ENCODE assay signal across 19 cellular contexts in genomic region chr11:74693531-74693930, GRCh38. TPM values are rescaled to one million over a fixed set of nuclear protein-coding genes. Genes with fewer than 3 reads are reported as not detected.
DNase-seq lines count a peak whose midpoint lies in the region; ATAC-seq, FAIRE-seq and TF ChIP-seq lines count a peak whose summit lies in the region.
"Had no signal": no experiment of that assay in that cellular context is flagged by ENCODE, and none has a peak within 500 bp of the region (broad histone marks: within the 10 kb centered on the region; RNA-seq: fewer than 3 reads in every experiment).

No MANE protein-coding gene starts in this region.

- no peaks in the 10 kb centered on the region for H3K79me1 ChIP-seq in H1 (ENCODE audit: low read depth, low read length)

- H3K27me3 ChIP-seq in mammary epithelial cell (ENCODE audit: insufficient read depth, low read length) (no peaks in the 10 kb centered on the region), PC-9 (ENCODE audit: insufficient read depth, low read depth) (no peaks in the 10 kb centered on the region), H1 (replicated peaks in 1 of 4; ENCODE audit: control insufficient read depth in 3 of 4, extremely low read depth in 1 of 4, insufficient read depth in 3 of 4, low read length in 3 of 4) (no peaks in the 10 kb centered on the region; a peak in 3 of 7 replicates), WERI-Rb-1 (ENCODE audit: insufficient read depth, low read depth, severe bottlenecking) (no peaks in the 10 kb centered on the region)
- H3K27me3 ChIP-seq: BLaER1 treated with 17β-estradiol and CSF1 and Interleukin-3, amounts not matched to agents 10 nM and 100 nM had no signal

- TF ChIP-seq POLR2A in H1 (IDR thresholded peaks at IDR 0.05; ENCODE audit: control extremely low read depth in 1 of 2, low read depth in 2 of 2, low read length in 2 of 2), result no peak

- peak; percentile 61 to 92 for DNase-seq in T47D (ENCODE audit: low read depth in 1 of 2, low spot score in 1 of 2)
- DNase-seq in mammary epithelial cell, result no peak
- peak; percentile 76 to 88 for DNase-seq in PC-9
- no peak for DNase-seq in H1 (ENCODE audit: low read depth in 1 of 2, low spot score in 2 of 2)
- DNase-seq in stimulated activated effector memory CD8-positive, alpha-beta T cell treated with anti-CD3 and anti-CD28 coated beads, Interleukin-12 subunit alpha, Interleukin-12 subunit beta, amount 100 ng/mL, for 72 hours (ENCODE audit: low spot score in 2 of 2), result no peak
- DNase-seq in WERI-Rb-1, result no peak
- no peak for DNase-seq in NCI-H524 (lab: John Stamatoyannopoulos, UW)
- no peak for DNase-seq in naive thymus-derived CD8-positive, alpha-beta T cell
- DNase-seq: Calu3; CD8-positive, alpha-beta T cell; DMS79 treated with DMSO at 0.1 percent for 48 hours; GF-D8; GM23248; HFFc6 had no signal

- H4K91ac ChIP-seq in H1 (replicated peaks; ENCODE audit: insufficient read length, low read length), result no peak overlapping the region

- peak overlapping the region; percentile 65; the same call in 1 of the 2 replicates for H2BK15ac ChIP-seq in H1 (ENCODE audit: low read length)

- WGBS in mammary epithelial cell (ENCODE audit: low coverage, missing lambda C conversion rate), result 79% methylated on average over 5 of the region's 5 CpGs
- 79% methylated on average over 5 of the region's 5 CpGs; no CpG with 5 or more reads in 1 of the 2 experiments for WGBS in H1 (ENCODE audit: extremely low coverage in 1 of 2, insufficient coverage in 1 of 2, insufficient read length in 1 of 2, insufficient replicate concordance in 2 of 2, low coverage in 1 of 2, low lambda C conversion rate in 2 of 2, missing lambda C conversion rate in 1 of 2), 2 experiments

- no peak overlapping the region for H3K56ac ChIP-seq in H1 (replicated peaks; ENCODE audit: insufficient read length, low read depth, low read length)

- POLR2A ChIA-PET in PC-9 (lab: Charles Lee; ENCODE audit: unreplicated experiment) (interaction anchor here (0.6 kb wide), 1 partner anchor 1886 kb away, joined by 4 read pairs; no protein-coding TSS in a partner anchor), H1 (lab: Charles Lee; ENCODE audit: partially characterized antibody) (interaction anchor here (1.3 kb wide), 2 partner anchors 9 to 101 kb away, joined by 4 read pairs; partner anchors contain the start of gene POLD3)
- POLR2A ChIA-PET in naive thymus-derived CD8-positive, alpha-beta T cell (lab: Charles Lee), result no interaction called here

- H3K4me1 ChIP-seq in mammary epithelial cell (ENCODE audit: insufficient read depth, low read length) (peaks cover 35% of the 10 kb centered on the region), PC-9 (replicated peaks; ENCODE audit: insufficient read depth) (peaks cover 25% of the 10 kb centered on the region), H1 (replicated peaks in 1 of 4; ENCODE audit: control insufficient read depth in 3 of 4, insufficient read depth in 4 of 4, low read length in 3 of 4) (peaks cover 0 to 8% (median 3%) of the 10 kb centered on the region in 4 experiments; a peak in 3 of 7 replicates)

- H3K23ac ChIP-seq in H1 (ENCODE audit: insufficient read length), result no peak overlapping the region

- H2AK5ac ChIP-seq in H1 (ENCODE audit: low read depth, low read length), result no peak overlapping the region

- H4K8ac ChIP-seq in H1 (ENCODE audit: extremely low read depth, insufficient read depth, low read length), result no peak overlapping the region

- CTCF ChIA-PET in mammary epithelial cell (lab: Charles Lee; ENCODE audit: low non-redundant PET), result no interaction called here
- CTCF ChIA-PET in PC-9 (lab: Charles Lee), result interaction anchor here (0.9 to 1.7 kb wide), 2 partner anchors 9 to 11 kb away, joined by 3 to 7 read pairs; no protein-coding TSS in a partner anchor
- CTCF ChIA-PET in H1 (lab: Charles Lee; ENCODE audit: partially characterized antibody), result interaction anchor here (0.6 to 16.5 kb wide), 16 partner anchors 8 to 906 kb away, joined by 3 to 348 read pairs (median 5); no protein-coding TSS in a partner anchor

- no peak overlapping the region for H2BK20ac ChIP-seq in H1 (ENCODE audit: low read length)

- no peaks in the 10 kb centered on the region for H3K9me2 ChIP-seq in PC-9 (ENCODE audit: insufficient read depth)

- H3K27me3 Mint-ChIP-seq in naive thymus-derived CD8-positive, alpha-beta T cell, result peaks cover 4 to 34% (median 13%) of the 10 kb centered on the region in 5 donors

- no peaks in the 10 kb centered on the region for H3K9me3 ChIP-seq in mammary epithelial cell (replicated peaks; ENCODE audit: insufficient read depth, low read length)
- H3K9me3 ChIP-seq in PC-9 (ENCODE audit: insufficient read depth, low read depth), result no peaks in the 10 kb centered on the region
- H3K9me3 ChIP-seq in H1 (ENCODE audit: insufficient read depth in 2 of 2, low read depth in 1 of 2, low read length in 1 of 2), result no peaks in the 10 kb centered on the region
- H3K9me3 ChIP-seq in WERI-Rb-1 (ENCODE audit: severe bottlenecking), result no peaks in the 10 kb centered on the region
- H3K9me3 ChIP-seq: BLaER1 treated with 17β-estradiol and CSF1 and Interleukin-3, amounts not matched to agents 10 nM and 100 nM had no signal

- no peaks in the 10 kb centered on the region for H3K79me2 ChIP-seq in mammary epithelial cell (ENCODE audit: insufficient read depth, low read length)
- no peaks in the 10 kb centered on the region for H3K79me2 ChIP-seq in PC-9 (ENCODE audit: low read depth)
- no peaks in the 10 kb centered on the region for H3K79me2 ChIP-seq in H1 (ENCODE audit: control insufficient read depth in 1 of 2, insufficient read depth in 2 of 2, low read length in 2 of 2)

- no peak overlapping the region for H4K5ac ChIP-seq in H1 (ENCODE audit: insufficient read length, low read depth, low read length)

- no peaks in the 10 kb centered on the region for H4K20me1 ChIP-seq in mammary epithelial cell (ENCODE audit: insufficient read depth, low read length)
- no peaks in the 10 kb centered on the region for H4K20me1 ChIP-seq in PC-9 (ENCODE audit: insufficient read depth)
- H4K20me1 ChIP-seq in H1 (replicated peaks in 1 of 2; ENCODE audit: control insufficient read depth in 1 of 2, insufficient read depth in 2 of 2, low read length in 2 of 2), result no peaks in the 10 kb centered on the region
- H4K20me1 ChIP-seq: BLaER1 treated with 17β-estradiol and CSF1 and Interleukin-3, amounts not matched to agents 10 nM and 100 nM had no signal

- H3K4me2 ChIP-seq in mammary epithelial cell (ENCODE audit: insufficient read depth, low read depth, low read length) (no peak overlapping the region), PC-9 (peak overlapping the region; percentile 58), H1 (ENCODE audit: insufficient read depth in 1 of 2, low read depth in 2 of 2, low read length in 2 of 2) (no peak overlapping the region)

- intact Hi-C loops in mammary epithelial cell (cut with micrococcal nuclease) (no loop called here), PC-9 (cut with micrococcal nuclease; ENCODE audit: unreplicated experiment) (no loop called here)

- no peak for TF ChIP-seq RAD21 in H1 (IDR thresholded peaks at IDR 0.05 in 1 of 2, conservative IDR thresholded peaks at IDR 0.05 in 1 of 2; ENCODE audit: low read depth in 2 of 2, low read length in 2 of 2)

- no peak overlapping the region for H2AFZ ChIP-seq in mammary epithelial cell (ENCODE audit: low read depth, low read length)
- H2AFZ ChIP-seq in PC-9, result peak overlapping the region; percentile 17; the same call in 1 of the 2 replicates
- no peak overlapping the region for H2AFZ ChIP-seq in H1 (ENCODE audit: low read length)
- H2AFZ ChIP-seq: GM23248 had no signal

- H3K4me3 Mint-ChIP-seq in stimulated activated effector memory CD8-positive, alpha-beta T cell treated with anti-CD3 and anti-CD28 coated beads, Interleukin-12 subunit alpha, Interleukin-12 subunit beta, amount 100 ng/mL, for 72 hours, result no peak overlapping the region
- no peak overlapping the region for H3K4me3 Mint-ChIP-seq in naive thymus-derived CD8-positive, alpha-beta T cell
- H3K4me3 Mint-ChIP-seq: B cell; CD8-positive, alpha-beta T cell; HFFc6 had no signal

- H3K18ac ChIP-seq in H1 (ENCODE audit: extremely low read depth, low read length), result no peak overlapping the region

- H3K27ac Mint-ChIP-seq in stimulated activated effector memory CD8-positive, alpha-beta T cell treated with anti-CD3 and anti-CD28 coated beads, Interleukin-12 subunit alpha, Interleukin-12 subunit beta, amount 100 ng/mL, for 72 hours, result peak overlapping the region; percentile 39
- H3K27ac Mint-ChIP-seq in naive thymus-derived CD8-positive, alpha-beta T cell, result peak overlapping the region in 1 of 10 donors; percentile 53
- H3K27ac Mint-ChIP-seq: B cell; CD8-positive, alpha-beta T cell; HFFc6 had no signal

- no peaks in the 10 kb centered on the region; the same call in 1 of the 2 replicates for H3K23me2 ChIP-seq in H1 (ENCODE audit: low read depth, low read length)

- H3K36me3 ChIP-seq in mammary epithelial cell (ENCODE audit: insufficient read depth, low read length) (no peaks in the 10 kb centered on the region), PC-9 (ENCODE audit: low read depth) (no peaks in the 10 kb centered on the region), H1 (ENCODE audit: control insufficient read depth in 2 of 4, insufficient read depth in 4 of 4, low read length in 3 of 4) (no peaks in the 10 kb centered on the region), WERI-Rb-1 (no peaks in the 10 kb centered on the region)
- H3K36me3 ChIP-seq: BLaER1 treated with 17β-estradiol and CSF1 and Interleukin-3, amounts not matched to agents 10 nM and 100 nM had no signal

- no peaks in the 10 kb centered on the region for H3K9me3 Mint-ChIP-seq in stimulated activated effector memory CD8-positive, alpha-beta T cell treated with anti-CD3 and anti-CD28 coated beads, Interleukin-12 subunit alpha, Interleukin-12 subunit beta, amount 100 ng/mL, for 72 hours
- no peaks in the 10 kb centered on the region for H3K9me3 Mint-ChIP-seq in naive thymus-derived CD8-positive, alpha-beta T cell
- H3K9me3 Mint-ChIP-seq: CD8-positive, alpha-beta T cell; HFFc6 had no signal

- FAIRE-seq in H1 (lab: Jason Lieb, UNC), result no peak
- FAIRE-seq: H54 had no signal

- in situ Hi-C loops in T47D (cut with HindIII; ENCODE audit: low pct_unique_long_range_greater_than_20kb, low sequenced_read_pairs), result no loop called here
- in situ Hi-C loops in mammary epithelial cell (cut with MboI; ENCODE audit: low sequenced_read_pairs in 2 of 2), result no loop called here

- no peak for ATAC-seq in stimulated activated effector memory CD8-positive, alpha-beta T cell treated with anti-CD3 and anti-CD28 coated beads, Interleukin-12 subunit alpha, Interleukin-12 subunit beta, amount 100 ng/mL, for 72 hours
- no peak for ATAC-seq in naive thymus-derived CD8-positive, alpha-beta T cell
- ATAC-seq: CD8-positive, alpha-beta T cell had no signal

- TF ChIP-seq CTCF in mammary epithelial cell (conservative IDR thresholded peaks at IDR 0.05 in 1 of 2, IDR thresholded peaks at IDR 0.05 in 1 of 2; ENCODE audit: extremely low read depth in 1 of 2, insufficient read depth in 1 of 2, low read depth in 1 of 2, low read length in 2 of 2) (no peak), PC-9 (conservative IDR thresholded peaks at IDR 0.05) (no peak), H1 (IDR thresholded peaks at IDR 0.05; ENCODE audit: control extremely low read depth in 1 of 3, insufficient read depth in 1 of 3, low read depth in 1 of 3, low read length in 3 of 3) (no peak), WERI-Rb-1 (IDR thresholded peaks at IDR 0.05; ENCODE audit: low read depth, low read length) (no peak)

- H3K4ac ChIP-seq in H1 (replicated peaks; ENCODE audit: insufficient read length, low read depth, low read length), result no peak overlapping the region

- dilution Hi-C loops in mammary epithelial cell (cut with HindIII; ENCODE audit: low sequenced_read_pairs), result no loop called here

- no peak overlapping the region for H2BK12ac ChIP-seq in H1 (ENCODE audit: low read depth, low read length)

- no TSS peak for BruUV-seq in mammary epithelial cell (replicated peaks; lab: Mats Ljungman, UMichigan)
- no TSS peak for BruUV-seq in PC-9 (replicated peaks; lab: Mats Ljungman, UMichigan)

- H3K9ac ChIP-seq in mammary epithelial cell (ENCODE audit: insufficient read depth, low read length) (no peak overlapping the region), H1 (replicated peaks in 1 of 4; ENCODE audit: extremely low read depth in 1 of 4, low read depth in 3 of 4, low read length in 3 of 4) (no peak overlapping the region)
- H3K9ac ChIP-seq: BLaER1 treated with 17β-estradiol and CSF1 and Interleukin-3, amounts not matched to agents 10 nM and 100 nM; GM23248 had no signal

- no peak overlapping the region for H3K27ac ChIP-seq in mammary epithelial cell (ENCODE audit: insufficient read depth, low read depth, low read length)
- H3K27ac ChIP-seq in PC-9, result peak overlapping the region; percentile 58
- no peak overlapping the region for H3K27ac ChIP-seq in H1 (ENCODE audit: low read depth, low read length)
- H3K27ac ChIP-seq in WERI-Rb-1, result no peak overlapping the region
- H3K27ac ChIP-seq: 22Rv1, GM23248 had no signal

- no peak for TF ChIP-seq EP300 in H1 (IDR thresholded peaks at IDR 0.05; ENCODE audit: borderline replicate concordance in 1 of 2, low read depth in 2 of 2, low read length in 2 of 2)

- H3K4me3 ChIP-seq in mammary epithelial cell (replicated peaks in 1 of 3; ENCODE audit: insufficient read depth in 1 of 3, low read depth in 2 of 3, low read length in 3 of 3), result no peak overlapping the region
- H3K4me3 ChIP-seq in PC-9, result no peak overlapping the region
- H3K4me3 ChIP-seq in H1 (ENCODE audit: extremely low read depth in 1 of 4, insufficient read depth in 2 of 4, low read depth in 3 of 4, low read length in 4 of 4), result no peak overlapping the region
- H3K4me3 ChIP-seq in WERI-Rb-1 (ENCODE audit: low read depth, low read length), result no peak overlapping the region
- H3K4me3 ChIP-seq: BLaER1 treated with 17β-estradiol and CSF1 and Interleukin-3, amounts not matched to agents 10 nM and 100 nM; GM23248 had no signal

- no peak overlapping the region for H2BK5ac ChIP-seq in H1 (ENCODE audit: low read depth, low read length)

- H3K36me3 Mint-ChIP-seq in stimulated activated effector memory CD8-positive, alpha-beta T cell treated with anti-CD3 and anti-CD28 coated beads, Interleukin-12 subunit alpha, Interleukin-12 subunit beta, amount 100 ng/mL, for 72 hours, result no peaks in the 10 kb centered on the region
- no peaks in the 10 kb centered on the region for H3K36me3 Mint-ChIP-seq in naive thymus-derived CD8-positive, alpha-beta T cell
- H3K36me3 Mint-ChIP-seq: CD8-positive, alpha-beta T cell had no signal

- H2BK120ac ChIP-seq in H1 (replicated peaks; ENCODE audit: low read depth, low read length), result no peak overlapping the region

- no peak overlapping the region for H3K14ac ChIP-seq in H1 (ENCODE audit: insufficient read length)

- peaks cover 22% of the 10 kb centered on the region for H3F3A ChIP-seq in PC-9 (ENCODE audit: insufficient read depth, low read depth)

- H3K4me1 Mint-ChIP-seq in stimulated activated effector memory CD8-positive, alpha-beta T cell treated with anti-CD3 and anti-CD28 coated beads, Interleukin-12 subunit alpha, Interleukin-12 subunit beta, amount 100 ng/mL, for 72 hours, result peaks cover 9% of the 10 kb centered on the region
- peaks cover 2 to 8% (median 3%) of the 10 kb centered on the region in 4 donors for H3K4me1 Mint-ChIP-seq in naive thymus-derived CD8-positive, alpha-beta T cell

RNA-seq across cellular contexts. Expression of gene CHRDL2, which starts 37.7 kb away (rescaled TPM):
- total RNA-seq in mammary epithelial cell (not detected), PC-9 (2021) (not detected in 2 replicates)
- polyA plus RNA-seq in mammary epithelial cell (not detected), H1 (2011; rRNA removed) (0.26 and 0.49 TPM in 2 replicates)
- polyA minus RNA-seq in mammary epithelial cell, result not detected
- total RNA-seq in H1 (2021; fragmentation: NEBNext Ultra II Directional; extraction: Animal tissue kit (Norgen Biotek cat#: 25700)), result 0.25 and 0.48 TPM in 2 replicates
- 0.18 TPM for polyA plus RNA-seq in H1 (2011; cell fraction: cytosol; rRNA removed)
- 0.24 TPM for polyA plus RNA-seq in H1 (2011; cell fraction: nucleus; rRNA removed)
- 0.40 to 1.0 TPM (median 0.56 TPM) in 4 replicates for polyA plus RNA-seq in H1 (2012, experiment 1 of 2)
- polyA plus RNA-seq in H1 (2012, experiment 2 of 2), result 0.58 TPM
- polyA plus RNA-seq in H1 (2013, experiment 1 of 2), result 1.2 TPM
- 0.52 TPM for polyA plus RNA-seq in H1 (2013, experiment 2 of 2)
- 0.09 and 0.34 TPM in 2 replicates for polyA minus RNA-seq in H1 (2011; rRNA and poly(A)+ RNA removed)
- polyA minus RNA-seq in H1 (2011; cell fraction: cytosol; rRNA and poly(A)+ RNA removed), result not detected
- 0.40 TPM for polyA minus RNA-seq in H1 (2011; cell fraction: nucleus; rRNA and poly(A)+ RNA removed)
- not detected for total RNA-seq in naive thymus-derived CD8-positive, alpha-beta T cell
- not detected for polyA plus RNA-seq in naive thymus-derived CD8-positive, alpha-beta T cell
- total RNA-seq: B cell; Calu3; CD8-positive, alpha-beta T cell; GM23248; HepG2; HFFc6 had no signal
- polyA plus RNA-seq: GM23248 had no signal

RNA-seq across cellular contexts. Expression of gene RNF169, which starts 55.1 kb away (rescaled TPM):
- 10 to 100 TPM; 17.2 to 18.7 TPM for total RNA-seq in mammary epithelial cell
- 5.3 TPM for polyA plus RNA-seq in mammary epithelial cell
- polyA minus RNA-seq in mammary epithelial cell, result 17.7 TPM
- total RNA-seq in PC-9 (2021), result 30.8 and 36.5 TPM in 2 replicates
- total RNA-seq in H1 (2021; fragmentation: NEBNext Ultra II Directional; extraction: Animal tissue kit (Norgen Biotek cat#: 25700)), result 12.1 and 12.5 TPM in 2 replicates
- 2.1 and 3.6 TPM in 2 replicates for polyA plus RNA-seq in H1 (2011; rRNA removed)
- 3.6 TPM for polyA plus RNA-seq in H1 (2011; cell fraction: cytosol; rRNA removed)
- 3.5 TPM for polyA plus RNA-seq in H1 (2011; cell fraction: nucleus; rRNA removed)
- polyA plus RNA-seq in H1 (2012, experiment 1 of 2), result 3.4 to 5.0 TPM (median 3.6 TPM) in 4 replicates
- 0.37 TPM for polyA plus RNA-seq in H1 (2012, experiment 2 of 2)
- 4.7 TPM for polyA plus RNA-seq in H1 (2013, experiment 1 of 2)
- 4.4 TPM for polyA plus RNA-seq in H1 (2013, experiment 2 of 2)
- polyA minus RNA-seq in H1 (2011; rRNA and poly(A)+ RNA removed), result 19.6 and 25.2 TPM in 2 replicates
- polyA minus RNA-seq in H1 (2011; cell fraction: cytosol; rRNA and poly(A)+ RNA removed), result 22.8 TPM
- polyA minus RNA-seq in H1 (2011; cell fraction: nucleus; rRNA and poly(A)+ RNA removed), result 29.2 TPM
- 10 to 100 TPM; 22.7 to 24.2 TPM for total RNA-seq in naive thymus-derived CD8-positive, alpha-beta T cell
- 1 to 10 TPM in 2 of 3 donors, under 1 TPM in 1; 0.51 to 2.2 (median 1.4) TPM for polyA plus RNA-seq in naive thymus-derived CD8-positive, alpha-beta T cell

Comparison
In these comparisons a context has a peak if more than half of its experiments do, and no peak if none do; other contexts are left out.
1. DNase-seq: peak in T47D (2 of 2) and PC-9 (2 of 2); none in mammary epithelial cell (single experiment), H1 (0 of 2), stimulated activated effector memory CD8-positive, alpha-beta T cell treated with anti-CD3 and anti-CD28 coated beads, Interleukin-12 subunit alpha, Interleukin-12 subunit beta, amount 100 ng/mL, for 72 hours (0 of 2), WERI-Rb-1 (single experiment), NCI-H524 (0 of 2) and naive thymus-derived CD8-positive, alpha-beta T cell (0 of 10).